14 cellular contexts compared by ENCODE assay signal in the genomic region with DNA sequence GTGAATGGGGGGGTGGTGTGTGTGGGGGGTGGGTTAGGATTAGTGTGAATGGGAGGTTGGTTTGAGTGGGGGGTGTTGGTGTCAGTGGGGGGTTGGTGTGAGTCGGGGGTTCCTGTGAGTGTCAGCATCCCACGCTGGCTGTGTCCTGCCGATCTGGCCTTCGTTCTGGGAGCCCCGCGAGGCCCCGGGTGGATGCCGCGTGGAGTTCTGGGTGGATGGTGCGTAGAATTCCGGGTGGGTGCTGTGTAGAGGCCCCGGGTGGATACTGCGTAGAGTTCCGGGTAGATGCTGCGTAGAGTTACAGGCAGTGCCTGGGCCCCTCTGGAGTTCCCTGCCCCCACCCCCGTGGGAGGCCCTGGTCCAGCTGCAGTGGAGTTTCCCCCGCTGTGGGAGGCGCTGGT.
"Had no signal": no experiment of that assay in that cellular context is flagged by ENCODE, and none has a peak within 500 bp of the region (broad histone marks: within the 10 kb centered on the region; RNA-seq: fewer than 3 reads in every experiment).

No MANE protein-coding gene starts in this region.

- H3K9me3 Mint-ChIP-seq: central memory CD8-positive, alpha-beta T cell; naive B cell; T-cell had no signal

- H3K27me3 Mint-ChIP-seq: central memory CD8-positive, alpha-beta T cell; naive B cell; T-cell had no signal

- H3K27ac ChIP-seq: body of pancreas, prostate gland, sigmoid colon, SK-N-MC, tibial artery, WERI-Rb-1 had no signal

- H3K4me3 Mint-ChIP-seq: activated CD8-positive, alpha-beta T cell treated with anti-CD3 and anti-CD28 coated beads, Interleukin-2, amount 10 ng/mL, durations not matched to agents 7 days and 5 days; central memory CD8-positive, alpha-beta T cell; naive B cell; T-cell had no signal

- DNase-seq: activated CD4-positive, alpha-beta T cell treated with anti-CD3 and anti-CD28 coated beads for 48 hours; activated CD8-positive, alpha-beta memory T cell treated with anti-CD3 and anti-CD28 coated beads, Interleukin-2, amount 50 U/mL, for 48 hours; activated CD8-positive, alpha-beta T cell treated with anti-CD3 and anti-CD28 coated beads, Interleukin-2, amount 10 ng/mL, durations not matched to agents 7 days and 5 days; body of pancreas; cortex of kidney; effector memory CD4-positive, alpha-beta T cell; naive B cell; sigmoid colon; T-cell; WERI-Rb-1 had no signal

- H3K27me3 ChIP-seq: body of pancreas, sigmoid colon, tibial artery had no signal

- H3K27ac Mint-ChIP-seq: activated CD8-positive, alpha-beta T cell treated with anti-CD3 and anti-CD28 coated beads, Interleukin-2, amount 10 ng/mL, durations not matched to agents 7 days and 5 days; T-cell had no signal

- H3K36me3 ChIP-seq: prostate gland had no signal

- H3K9me3 ChIP-seq: body of pancreas, prostate gland, sigmoid colon, tibial artery had no signal

- H3K4me1 ChIP-seq: prostate gland had no signal

- H3K36me3 Mint-ChIP-seq: naive B cell, T-cell had no signal

- H3K4me1 Mint-ChIP-seq: central memory CD8-positive, alpha-beta T cell; T-cell had no signal

- H3K4me3 ChIP-seq: body of pancreas, prostate gland, sigmoid colon, SK-N-MC, tibial artery had no signal
